ENCODE assay signal across 1 cellular context in the genomic region with DNA sequence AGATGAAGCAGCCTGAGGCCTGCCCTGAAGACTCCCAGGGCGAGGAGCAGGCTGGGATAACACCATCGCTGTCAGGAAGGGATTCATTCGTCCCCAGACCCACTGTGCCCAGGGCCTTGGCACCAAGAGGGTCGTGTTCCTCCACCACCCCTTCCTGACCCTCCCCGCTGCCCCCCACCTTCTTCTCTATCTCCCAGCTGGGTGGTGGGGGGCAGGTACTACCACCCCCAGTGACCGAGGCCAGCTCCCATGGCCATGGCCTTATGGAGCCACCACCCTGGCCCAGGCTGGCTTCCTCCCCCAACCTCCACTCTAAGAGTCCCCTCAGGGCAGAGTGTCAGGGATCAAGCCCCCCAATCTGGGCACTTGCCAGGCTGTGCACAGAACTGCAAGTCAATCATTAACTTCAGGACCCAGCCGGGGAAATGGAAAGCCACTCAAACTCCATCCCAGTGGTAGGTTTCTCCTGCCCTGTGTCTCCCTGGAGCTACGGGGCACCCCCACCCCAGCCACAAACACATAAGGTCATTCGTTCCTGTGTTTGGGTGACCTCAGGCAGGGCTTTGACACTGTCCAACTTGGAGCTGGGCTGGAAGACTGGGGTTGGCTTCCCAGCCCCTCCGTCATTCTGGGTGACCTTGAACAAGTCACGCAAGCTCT.
A peak's percentile ranks its signal among the peaks of the same experiment; 100 is the strongest.
TF ChIP-seq lines count a peak whose summit lies in the region.

No MANE protein-coding gene starts in this region.

TF ChIP-seq in HepG2, 621 proteins besides CTCF, POLR2A, EP300 and RAD21 (continued from another document and continues in another):
- TF ChIP-seq, protein P1, sequence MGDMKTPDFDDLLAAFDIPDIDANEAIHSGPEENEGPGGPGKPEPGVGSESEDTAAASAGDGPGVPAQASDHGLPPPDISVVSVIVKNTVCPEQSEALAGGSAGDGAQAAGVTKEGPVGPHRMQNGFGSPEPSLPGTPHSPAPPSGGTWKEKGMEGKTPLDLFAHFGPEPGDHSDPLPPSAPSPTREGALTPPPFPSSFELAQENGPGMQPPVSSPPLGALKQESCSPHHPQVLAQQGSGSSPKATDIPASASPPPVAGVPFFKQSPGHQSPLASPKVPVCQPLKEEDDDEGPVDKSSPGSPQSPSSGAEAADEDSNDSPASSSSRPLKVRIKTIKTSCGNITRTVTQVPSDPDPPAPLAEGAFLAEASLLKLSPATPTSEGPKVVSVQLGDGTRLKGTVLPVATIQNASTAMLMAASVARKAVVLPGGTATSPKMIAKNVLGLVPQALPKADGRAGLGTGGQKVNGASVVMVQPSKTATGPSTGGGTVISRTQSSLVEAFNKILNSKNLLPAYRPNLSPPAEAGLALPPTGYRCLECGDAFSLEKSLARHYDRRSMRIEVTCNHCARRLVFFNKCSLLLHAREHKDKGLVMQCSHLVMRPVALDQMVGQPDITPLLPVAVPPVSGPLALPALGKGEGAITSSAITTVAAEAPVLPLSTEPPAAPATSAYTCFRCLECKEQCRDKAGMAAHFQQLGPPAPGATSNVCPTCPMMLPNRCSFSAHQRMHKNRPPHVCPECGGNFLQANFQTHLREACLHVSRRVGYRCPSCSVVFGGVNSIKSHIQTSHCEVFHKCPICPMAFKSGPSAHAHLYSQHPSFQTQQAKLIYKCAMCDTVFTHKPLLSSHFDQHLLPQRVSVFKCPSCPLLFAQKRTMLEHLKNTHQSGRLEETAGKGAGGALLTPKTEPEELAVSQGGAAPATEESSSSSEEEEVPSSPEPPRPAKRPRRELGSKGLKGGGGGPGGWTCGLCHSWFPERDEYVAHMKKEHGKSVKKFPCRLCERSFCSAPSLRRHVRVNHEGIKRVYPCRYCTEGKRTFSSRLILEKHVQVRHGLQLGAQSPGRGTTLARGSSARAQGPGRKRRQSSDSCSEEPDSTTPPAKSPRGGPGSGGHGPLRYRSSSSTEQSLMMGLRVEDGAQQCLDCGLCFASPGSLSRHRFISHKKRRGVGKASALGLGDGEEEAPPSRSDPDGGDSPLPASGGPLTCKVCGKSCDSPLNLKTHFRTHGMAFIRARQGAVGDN (CRISPR knock-in tag; IDR thresholded peaks at IDR 0.05): peak; percentile 35; the same call in 1 of the 2 replicates
- TF ChIP-seq ZFP1 (CRISPR knock-in tag; IDR thresholded peaks at IDR 0.05): no peak
- TF ChIP-seq SOX6 (IDR thresholded peaks at IDR 0.05): no peak
- peak; percentile 43; the same call in 1 of the 2 replicates for TF ChIP-seq SOX6 (CRISPR knock-in tag; IDR thresholded peaks at IDR 0.05)
- TF ChIP-seq LCORL (IDR thresholded peaks at IDR 0.05): no peak
- no peak for TF ChIP-seq LCORL (CRISPR knock-in tag; IDR thresholded peaks at IDR 0.05)
- TF ChIP-seq, protein P2, sequence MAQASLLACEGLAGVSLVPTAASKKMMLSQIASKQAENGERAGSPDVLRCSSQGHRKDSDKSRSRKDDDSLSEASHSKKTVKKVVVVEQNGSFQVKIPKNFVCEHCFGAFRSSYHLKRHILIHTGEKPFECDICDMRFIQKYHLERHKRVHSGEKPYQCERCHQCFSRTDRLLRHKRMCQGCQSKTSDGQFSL (CRISPR knock-in tag; IDR thresholded peaks at IDR 0.05): no peak
- TF ChIP-seq, protein P3, sequence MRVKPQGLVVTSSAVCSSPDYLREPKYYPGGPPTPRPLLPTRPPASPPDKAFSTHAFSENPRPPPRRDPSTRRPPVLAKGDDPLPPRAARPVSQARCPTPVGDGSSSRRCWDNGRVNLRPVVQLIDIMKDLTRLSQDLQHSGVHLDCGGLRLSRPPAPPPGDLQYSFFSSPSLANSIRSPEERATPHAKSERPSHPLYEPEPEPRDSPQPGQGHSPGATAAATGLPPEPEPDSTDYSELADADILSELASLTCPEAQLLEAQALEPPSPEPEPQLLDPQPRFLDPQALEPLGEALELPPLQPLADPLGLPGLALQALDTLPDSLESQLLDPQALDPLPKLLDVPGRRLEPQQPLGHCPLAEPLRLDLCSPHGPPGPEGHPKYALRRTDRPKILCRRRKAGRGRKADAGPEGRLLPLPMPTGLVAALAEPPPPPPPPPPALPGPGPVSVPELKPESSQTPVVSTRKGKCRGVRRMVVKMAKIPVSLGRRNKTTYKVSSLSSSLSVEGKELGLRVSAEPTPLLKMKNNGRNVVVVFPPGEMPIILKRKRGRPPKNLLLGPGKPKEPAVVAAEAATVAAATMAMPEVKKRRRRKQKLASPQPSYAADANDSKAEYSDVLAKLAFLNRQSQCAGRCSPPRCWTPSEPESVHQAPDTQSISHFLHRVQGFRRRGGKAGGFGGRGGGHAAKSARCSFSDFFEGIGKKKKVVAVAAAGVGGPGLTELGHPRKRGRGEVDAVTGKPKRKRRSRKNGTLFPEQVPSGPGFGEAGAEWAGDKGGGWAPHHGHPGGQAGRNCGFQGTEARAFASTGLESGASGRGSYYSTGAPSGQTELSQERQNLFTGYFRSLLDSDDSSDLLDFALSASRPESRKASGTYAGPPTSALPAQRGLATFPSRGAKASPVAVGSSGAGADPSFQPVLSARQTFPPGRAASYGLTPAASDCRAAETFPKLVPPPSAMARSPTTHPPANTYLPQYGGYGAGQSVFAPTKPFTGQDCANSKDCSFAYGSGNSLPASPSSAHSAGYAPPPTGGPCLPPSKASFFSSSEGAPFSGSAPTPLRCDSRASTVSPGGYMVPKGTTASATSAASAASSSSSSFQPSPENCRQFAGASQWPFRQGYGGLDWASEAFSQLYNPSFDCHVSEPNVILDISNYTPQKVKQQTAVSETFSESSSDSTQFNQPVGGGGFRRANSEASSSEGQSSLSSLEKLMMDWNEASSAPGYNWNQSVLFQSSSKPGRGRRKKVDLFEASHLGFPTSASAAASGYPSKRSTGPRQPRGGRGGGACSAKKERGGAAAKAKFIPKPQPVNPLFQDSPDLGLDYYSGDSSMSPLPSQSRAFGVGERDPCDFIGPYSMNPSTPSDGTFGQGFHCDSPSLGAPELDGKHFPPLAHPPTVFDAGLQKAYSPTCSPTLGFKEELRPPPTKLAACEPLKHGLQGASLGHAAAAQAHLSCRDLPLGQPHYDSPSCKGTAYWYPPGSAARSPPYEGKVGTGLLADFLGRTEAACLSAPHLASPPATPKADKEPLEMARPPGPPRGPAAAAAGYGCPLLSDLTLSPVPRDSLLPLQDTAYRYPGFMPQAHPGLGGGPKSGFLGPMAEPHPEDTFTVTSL (CRISPR knock-in tag; IDR thresholded peaks at IDR 0.05; ENCODE audit: borderline replicate concordance): no peak
- peak; percentile 14; the same call in 1 of the 2 replicates for TF ChIP-seq MIER3 (CRISPR knock-in tag; IDR thresholded peaks at IDR 0.05; ENCODE audit: borderline replicate concordance)
- no peak for TF ChIP-seq POLR2G (IDR thresholded peaks at IDR 0.05; ENCODE audit: low read depth, low read length)
- TF ChIP-seq JUND (CRISPR knock-in tag; IDR thresholded peaks at IDR 0.05): no peak
- TF ChIP-seq, protein P4, sequence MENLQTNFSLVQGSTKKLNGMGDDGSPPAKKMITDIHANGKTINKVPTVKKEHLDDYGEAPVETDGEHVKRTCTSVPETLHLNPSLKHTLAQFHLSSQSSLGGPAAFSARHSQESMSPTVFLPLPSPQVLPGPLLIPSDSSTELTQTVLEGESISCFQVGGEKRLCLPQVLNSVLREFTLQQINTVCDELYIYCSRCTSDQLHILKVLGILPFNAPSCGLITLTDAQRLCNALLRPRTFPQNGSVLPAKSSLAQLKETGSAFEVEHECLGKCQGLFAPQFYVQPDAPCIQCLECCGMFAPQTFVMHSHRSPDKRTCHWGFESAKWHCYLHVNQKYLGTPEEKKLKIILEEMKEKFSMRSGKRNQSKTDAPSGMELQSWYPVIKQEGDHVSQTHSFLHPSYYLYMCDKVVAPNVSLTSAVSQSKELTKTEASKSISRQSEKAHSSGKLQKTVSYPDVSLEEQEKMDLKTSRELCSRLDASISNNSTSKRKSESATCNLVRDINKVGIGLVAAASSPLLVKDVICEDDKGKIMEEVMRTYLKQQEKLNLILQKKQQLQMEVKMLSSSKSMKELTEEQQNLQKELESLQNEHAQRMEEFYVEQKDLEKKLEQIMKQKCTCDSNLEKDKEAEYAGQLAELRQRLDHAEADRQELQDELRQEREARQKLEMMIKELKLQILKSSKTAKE (CRISPR knock-in tag; IDR thresholded peaks at IDR 0.05; ENCODE audit: borderline replicate concordance): no peak
- TF ChIP-seq, protein P5, sequence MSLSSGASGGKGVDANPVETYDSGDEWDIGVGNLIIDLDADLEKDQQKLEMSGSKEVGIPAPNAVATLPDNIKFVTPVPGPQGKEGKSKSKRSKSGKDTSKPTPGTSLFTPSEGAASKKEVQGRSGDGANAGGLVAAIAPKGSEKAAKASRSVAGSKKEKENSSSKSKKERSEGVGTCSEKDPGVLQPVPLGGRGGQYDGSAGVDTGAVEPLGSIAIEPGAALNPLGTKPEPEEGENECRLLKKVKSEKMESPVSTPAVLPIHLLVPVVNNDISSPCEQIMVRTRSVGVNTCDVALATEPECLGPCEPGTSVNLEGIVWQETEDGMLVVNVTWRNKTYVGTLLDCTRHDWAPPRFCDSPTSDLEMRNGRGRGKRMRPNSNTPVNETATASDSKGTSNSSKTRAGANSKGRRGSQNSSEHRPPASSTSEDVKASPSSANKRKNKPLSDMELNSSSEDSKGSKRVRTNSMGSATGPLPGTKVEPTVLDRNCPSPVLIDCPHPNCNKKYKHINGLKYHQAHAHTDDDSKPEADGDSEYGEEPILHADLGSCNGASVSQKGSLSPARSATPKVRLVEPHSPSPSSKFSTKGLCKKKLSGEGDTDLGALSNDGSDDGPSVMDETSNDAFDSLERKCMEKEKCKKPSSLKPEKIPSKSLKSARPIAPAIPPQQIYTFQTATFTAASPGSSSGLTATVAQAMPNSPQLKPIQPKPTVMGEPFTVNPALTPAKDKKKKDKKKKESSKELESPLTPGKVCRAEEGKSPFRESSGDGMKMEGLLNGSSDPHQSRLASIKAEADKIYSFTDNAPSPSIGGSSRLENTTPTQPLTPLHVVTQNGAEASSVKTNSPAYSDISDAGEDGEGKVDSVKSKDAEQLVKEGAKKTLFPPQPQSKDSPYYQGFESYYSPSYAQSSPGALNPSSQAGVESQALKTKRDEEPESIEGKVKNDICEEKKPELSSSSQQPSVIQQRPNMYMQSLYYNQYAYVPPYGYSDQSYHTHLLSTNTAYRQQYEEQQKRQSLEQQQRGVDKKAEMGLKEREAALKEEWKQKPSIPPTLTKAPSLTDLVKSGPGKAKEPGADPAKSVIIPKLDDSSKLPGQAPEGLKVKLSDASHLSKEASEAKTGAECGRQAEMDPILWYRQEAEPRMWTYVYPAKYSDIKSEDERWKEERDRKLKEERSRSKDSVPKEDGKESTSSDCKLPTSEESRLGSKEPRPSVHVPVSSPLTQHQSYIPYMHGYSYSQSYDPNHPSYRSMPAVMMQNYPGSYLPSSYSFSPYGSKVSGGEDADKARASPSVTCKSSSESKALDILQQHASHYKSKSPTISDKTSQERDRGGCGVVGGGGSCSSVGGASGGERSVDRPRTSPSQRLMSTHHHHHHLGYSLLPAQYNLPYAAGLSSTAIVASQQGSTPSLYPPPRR (CRISPR knock-in tag; IDR thresholded peaks at IDR 0.05; ENCODE audit: borderline replicate concordance): peak; percentile 33; the same call in 1 of the 2 replicates
- no peak for TF ChIP-seq KDM3A (CRISPR knock-in tag; IDR thresholded peaks at IDR 0.05; ENCODE audit: low read depth)
- TF ChIP-seq TAF1 (CRISPR knock-in tag; IDR thresholded peaks at IDR 0.05): no peak
- no peak for TF ChIP-seq ATF7 (IDR thresholded peaks at IDR 0.05)
- TF ChIP-seq ATF7 (CRISPR knock-in tag; IDR thresholded peaks at IDR 0.05): no peak
- TF ChIP-seq, protein P6, sequence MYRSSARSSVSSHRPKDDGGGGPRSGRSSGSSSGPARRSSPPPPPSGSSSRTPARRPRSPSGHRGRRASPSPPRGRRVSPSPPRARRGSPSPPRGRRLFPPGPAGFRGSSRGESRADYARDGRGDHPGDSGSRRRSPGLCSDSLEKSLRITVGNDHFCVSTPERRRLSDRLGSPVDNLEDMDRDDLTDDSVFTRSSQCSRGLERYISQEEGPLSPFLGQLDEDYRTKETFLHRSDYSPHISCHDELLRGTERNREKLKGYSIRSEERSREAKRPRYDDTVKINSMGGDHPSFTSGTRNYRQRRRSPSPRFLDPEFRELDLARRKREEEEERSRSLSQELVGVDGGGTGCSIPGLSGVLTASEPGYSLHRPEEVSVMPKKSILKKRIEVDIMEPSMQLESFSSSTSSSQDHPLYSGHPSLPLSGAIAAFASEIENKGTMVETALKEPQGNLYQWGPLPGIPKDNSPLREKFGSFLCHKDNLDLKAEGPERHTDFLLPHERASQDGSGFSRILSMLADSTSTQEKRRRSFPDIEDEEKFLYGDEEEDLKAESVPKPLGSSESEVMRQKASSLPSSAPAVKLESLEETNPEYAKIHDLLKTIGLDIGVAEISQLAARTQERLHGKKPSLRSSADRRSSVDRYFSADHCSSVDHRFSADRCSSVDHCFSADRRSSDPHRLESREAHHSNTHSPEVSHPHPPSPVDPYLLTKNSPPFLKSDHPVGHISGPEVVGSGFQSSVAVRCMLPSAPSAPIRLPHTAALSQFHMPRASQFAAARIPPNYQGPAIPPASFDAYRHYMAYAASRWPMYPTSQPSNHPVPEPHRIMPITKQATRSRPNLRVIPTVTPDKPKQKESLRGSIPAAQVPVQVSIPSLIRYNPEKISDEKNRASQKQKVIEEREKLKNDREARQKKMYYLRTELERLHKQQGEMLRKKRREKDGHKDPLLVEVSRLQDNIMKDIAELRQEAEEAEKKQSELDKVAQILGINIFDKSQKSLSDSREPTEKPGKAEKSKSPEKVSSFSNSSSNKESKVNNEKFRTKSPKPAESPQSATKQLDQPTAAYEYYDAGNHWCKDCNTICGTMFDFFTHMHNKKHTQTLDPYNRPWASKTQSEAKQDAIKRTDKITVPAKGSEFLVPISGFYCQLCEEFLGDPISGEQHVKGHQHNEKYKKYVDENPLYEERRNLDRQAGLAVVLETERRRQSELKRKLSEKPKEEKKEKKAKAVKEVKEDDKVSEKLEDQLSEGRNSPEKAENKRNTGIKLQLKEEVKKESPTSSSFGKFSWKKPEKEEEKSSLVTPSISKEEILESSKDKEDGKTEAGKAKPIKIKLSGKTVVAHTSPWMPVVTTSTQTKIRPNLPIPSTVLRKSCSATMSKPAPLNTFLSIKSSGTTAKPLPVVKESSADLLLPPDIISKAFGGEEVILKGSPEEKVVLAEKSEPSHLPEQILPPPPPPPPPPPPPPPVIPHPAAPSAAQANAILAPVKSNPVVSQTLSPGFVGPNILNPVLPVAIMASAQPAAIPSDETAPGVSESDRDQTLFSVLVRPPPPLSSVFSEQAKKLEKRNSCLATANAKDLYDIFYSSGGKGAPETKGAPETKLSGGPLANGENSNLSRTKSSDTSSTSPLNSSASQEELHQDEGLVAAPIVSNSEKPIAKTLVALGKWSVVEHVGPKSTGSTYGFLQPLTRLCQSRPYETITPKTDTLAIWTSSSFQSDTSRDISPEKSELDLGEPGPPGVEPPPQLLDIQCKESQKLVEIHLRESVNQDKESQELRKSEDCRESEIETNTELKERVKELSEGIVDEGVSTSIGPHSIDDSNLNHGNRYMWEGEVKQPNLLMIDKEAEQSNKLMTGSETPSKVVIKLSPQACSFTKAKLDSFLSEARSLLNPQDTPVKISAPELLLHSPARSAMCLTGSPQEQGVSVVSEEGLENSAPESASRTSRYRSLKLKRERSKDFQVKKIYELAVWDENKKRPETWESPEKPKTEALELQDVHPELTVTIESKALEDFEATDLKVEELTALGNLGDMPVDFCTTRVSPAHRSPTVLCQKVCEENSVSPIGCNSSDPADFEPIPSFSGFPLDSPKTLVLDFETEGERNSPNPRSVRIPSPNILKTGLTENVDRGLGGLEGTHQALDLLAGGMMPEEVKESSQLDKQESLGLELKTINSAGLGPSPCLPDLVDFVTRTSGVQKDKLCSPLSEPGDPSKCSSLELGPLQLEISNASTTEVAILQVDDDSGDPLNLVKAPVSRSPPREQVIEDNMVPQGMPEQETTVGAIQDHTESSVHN (CRISPR knock-in tag; IDR thresholded peaks at IDR 0.05): 0 out of 2 replicates have a peak, but pooled peaks have one; percentile 50
- TF ChIP-seq ZNF263 (CRISPR knock-in tag; IDR thresholded peaks at IDR 0.05): no peak
